In genomic region chr4:68504836-68505235, GRCh38 we compare ENCODE assay signal across 16 cellular contexts. TPM values are rescaled to one million over a fixed set of nuclear protein-coding genes. Genes with fewer than 3 reads are reported as not detected.
"Had no signal": no experiment of that assay in that cellular context is flagged by ENCODE, and none has a peak within 500 bp of the region (broad histone marks: within the 10 kb centered on the region; RNA-seq: fewer than 3 reads in every experiment).

No MANE protein-coding gene starts in this region.

RNA-seq across cellular contexts. Expression of gene TMPRSS11E, which starts 57.6 kb away (rescaled TPM):
- total RNA-seq: dorsolateral prefrontal cortex; fibroblast of lung; heart left ventricle; kidney epithelial cell; left cardiac atrium; left lung; lung microvascular endothelial cell; mucosa of descending colon; natural killer cell treated with Interleukin-12 subunit alpha and Interleukin-12 subunit beta and Interleukin-15 and Interleukin-18, amount 100 ng/mL, for 72 hours; neural crest cell; omental fat pad; posterior vena cava; pulmonary artery endothelial cell; transverse colon; upper lobe of right lung; uterus had no signal
- polyA plus RNA-seq: fibroblast of lung, heart left ventricle had no signal
